ENCODE assay signal across 25 cellular contexts in the genomic region with DNA sequence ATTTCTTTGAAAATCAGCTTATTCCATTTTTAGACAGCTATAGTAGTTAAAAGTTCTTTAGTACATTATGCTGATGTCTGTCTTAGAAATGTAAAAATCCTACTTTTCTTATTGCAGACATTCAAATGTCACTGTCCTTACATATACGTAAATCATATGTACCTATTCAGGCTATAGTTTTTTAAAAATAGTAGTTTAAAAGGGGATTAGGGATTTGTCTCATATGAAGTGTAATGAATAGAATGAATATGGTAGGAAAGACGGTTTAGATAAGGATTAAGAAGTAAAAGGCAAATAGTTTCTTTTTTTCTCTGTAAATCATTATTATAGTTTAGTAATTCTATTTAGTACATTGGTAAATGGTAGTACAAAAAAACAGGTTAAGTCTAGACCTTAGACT. TPM values are rescaled to one million over a fixed set of nuclear protein-coding genes. Genes with fewer than 3 reads are reported as not detected.
DNase-seq lines count a peak whose midpoint lies in the region; ATAC-seq, FAIRE-seq and TF ChIP-seq lines count a peak whose summit lies in the region.
"Had no signal": no experiment of that assay in that cellular context is flagged by ENCODE, and none has a peak within 500 bp of the region (broad histone marks: within the 10 kb centered on the region; RNA-seq: fewer than 3 reads in every experiment).

No MANE protein-coding gene starts in this region.

- no peak overlapping the region for H3K27ac Mint-ChIP-seq in GM23338
- H3K27ac Mint-ChIP-seq: CD4-positive, alpha-beta T cell had no signal

- H3K79me2 ChIP-seq in GM23338 (replicated peaks; ENCODE audit: insufficient read depth) = peaks cover 100% of the 10 kb centered on the region

- H3K27me3 ChIP-seq in GM23338 (ENCODE audit: insufficient read depth) = no peaks in the 10 kb centered on the region
- no peaks in the 10 kb centered on the region for H3K27me3 ChIP-seq in WERI-Rb-1 (ENCODE audit: insufficient read depth, low read depth, severe bottlenecking)
- H3K27me3 ChIP-seq in skeletal muscle satellite cell (ENCODE audit: control insufficient read depth, insufficient read depth, low read length) = no peaks in the 10 kb centered on the region

- no peak overlapping the region for H3K4me3 Mint-ChIP-seq in GM23338
- H3K4me3 Mint-ChIP-seq: CD4-positive, alpha-beta T cell had no signal

- H3K27ac ChIP-seq in GM23338 (ENCODE audit: low read depth) (no peak overlapping the region), WERI-Rb-1 (peak overlapping the region; percentile 40)
- H3K27ac ChIP-seq: A549, PC-9, RWPE1 had no signal

- H3K4me3 ChIP-seq in GM23338 (no peak overlapping the region), WERI-Rb-1 (ENCODE audit: low read depth, low read length) (peak overlapping the region; percentile 8), skeletal muscle satellite cell (ENCODE audit: low read length) (no peak overlapping the region)
- H3K4me3 ChIP-seq: A549, PC-9 had no signal

- peaks cover 6% of the 10 kb centered on the region; the same call in 1 of the 2 replicates for H4K20me1 ChIP-seq in GM23338 (replicated peaks; ENCODE audit: insufficient read depth)

- peaks cover 54% of the 10 kb centered on the region for H3K4me1 Mint-ChIP-seq in GM23338

- no peak overlapping the region for H2AFZ ChIP-seq in GM23338
- H2AFZ ChIP-seq: PC-9 had no signal

- peaks cover 19% of the 10 kb centered on the region for H3K36me3 Mint-ChIP-seq in GM23338 (ENCODE audit: low read depth)

- peaks cover 33% of the 10 kb centered on the region for H3K4me1 ChIP-seq in GM23338 (ENCODE audit: insufficient read depth)
- H3K4me1 ChIP-seq in skeletal muscle satellite cell (ENCODE audit: control insufficient read depth, insufficient read depth, low read length) = peaks cover 47% of the 10 kb centered on the region

- DNase-seq in GM23338 (ENCODE audit: low spot score) (no peak), WERI-Rb-1 (no peak), frontal cortex (ENCODE audit: low spot score in 2 of 2) (no peak), hippocampal formation (lab: John Stamatoyannopoulos, UW) (no peak)
- DNase-seq in NK-92 treated with Interleukin-12 subunit alpha and Interleukin-12 subunit beta, amount 100 ng/mL, for 24 hours (lab: John Stamatoyannopoulos, UW) = no peak
- no peak for DNase-seq in stimulated activated CD4-positive, alpha-beta T cell treated with anti-CD3 and anti-CD28 coated beads, Interleukin-4, amount 100 ng/mL, for 4 hours
- DNase-seq: Caco-2; CD4-positive, alpha-beta T cell; DMS153; GF-D8; GOT3; KBM-7; MV-4-11; NCI-H1694 treated with DMSO at 0.1 percent for 48 hours; NCI-H2107; NCI-H2227 treated with DMSO at 0.1 percent for 48 hours; NCI-H524; PC-9; SIG-M5 had no signal

- H3F3A ChIP-seq in GM23338 (replicated peaks; ENCODE audit: low read depth) = no peaks in the 10 kb centered on the region

- H3K4me2 ChIP-seq in GM23338 (0 out of 2 replicates have a peak overlapping the region, but pooled peaks have one; percentile 8), skeletal muscle satellite cell (ENCODE audit: low read length) (peak overlapping the region; percentile 56)
- H3K4me2 ChIP-seq: A549, PC-9 had no signal

- no peaks in the 10 kb centered on the region for H3K36me3 ChIP-seq in GM23338 (ENCODE audit: insufficient read depth)
- H3K36me3 ChIP-seq in WERI-Rb-1 = peaks cover 21% of the 10 kb centered on the region
- H3K36me3 ChIP-seq in skeletal muscle satellite cell (ENCODE audit: insufficient read depth, low read length) = no peaks in the 10 kb centered on the region

- H3K9me3 ChIP-seq in WERI-Rb-1 (ENCODE audit: severe bottlenecking) (peaks cover 1% of the 10 kb centered on the region), skeletal muscle satellite cell (replicated peaks; ENCODE audit: low read length) (no peaks in the 10 kb centered on the region)
- H3K9me3 ChIP-seq: A549, Caco-2 had no signal

- H3K9me3 Mint-ChIP-seq in GM23338 = no peaks in the 10 kb centered on the region; the same call in 2 of the 3 replicates
- H3K9me3 Mint-ChIP-seq: CD4-positive, alpha-beta T cell had no signal

- TF ChIP-seq CTCF in GM23338 (conservative IDR thresholded peaks at IDR 0.05; ENCODE audit: low read depth in 2 of 2) (no peak), WERI-Rb-1 (IDR thresholded peaks at IDR 0.05; ENCODE audit: low read depth, low read length) (no peak)

- peak; percentile 63 for FAIRE-seq in frontal cortex (lab: Jason Lieb, UNC)
- FAIRE-seq: A549, HepG2 had no signal

- ATAC-seq in GM23338 = no peak
- no peak for ATAC-seq in activated CD4-positive, CD25-positive, alpha-beta regulatory T cell treated with anti-CD3 and anti-CD28 coated beads, Interleukin-2, amount 50 U/mL, for 24 hours
- ATAC-seq: A549, HCT116, HepG2 had no signal

- H3K27me3 Mint-ChIP-seq in GM23338 (ENCODE audit: insufficient read depth, low read depth, poor library complexity) = peaks cover 3% of the 10 kb centered on the region
- H3K27me3 Mint-ChIP-seq: CD4-positive, alpha-beta T cell had no signal

- no peaks in the 10 kb centered on the region for H3K9me2 ChIP-seq in GM23338 (ENCODE audit: insufficient read depth)

- H3K9ac ChIP-seq in skeletal muscle satellite cell (ENCODE audit: low read depth, low read length) = peak overlapping the region; percentile 61

TF ChIP-seq in GM23338, 12 proteins besides CTCF, POLR2A, EP300 and RAD21 (continues in another document):
- TF ChIP-seq CREB1 (CRISPR knock-in tag; IDR thresholded peaks at IDR 0.05; ENCODE audit: low read depth) (no peak), ZNF331 (CRISPR knock-in tag; IDR thresholded peaks at IDR 0.05; ENCODE audit: low read depth) (no peak), POLR2AphosphoS5 (IDR thresholded peaks at IDR 0.05; ENCODE audit: low read depth) (no peak), EZH2 (IDR thresholded peaks at IDR 0.05; ENCODE audit: low read depth, unreplicated experiment) (no peak)
- TF ChIP-seq, protein P1, sequence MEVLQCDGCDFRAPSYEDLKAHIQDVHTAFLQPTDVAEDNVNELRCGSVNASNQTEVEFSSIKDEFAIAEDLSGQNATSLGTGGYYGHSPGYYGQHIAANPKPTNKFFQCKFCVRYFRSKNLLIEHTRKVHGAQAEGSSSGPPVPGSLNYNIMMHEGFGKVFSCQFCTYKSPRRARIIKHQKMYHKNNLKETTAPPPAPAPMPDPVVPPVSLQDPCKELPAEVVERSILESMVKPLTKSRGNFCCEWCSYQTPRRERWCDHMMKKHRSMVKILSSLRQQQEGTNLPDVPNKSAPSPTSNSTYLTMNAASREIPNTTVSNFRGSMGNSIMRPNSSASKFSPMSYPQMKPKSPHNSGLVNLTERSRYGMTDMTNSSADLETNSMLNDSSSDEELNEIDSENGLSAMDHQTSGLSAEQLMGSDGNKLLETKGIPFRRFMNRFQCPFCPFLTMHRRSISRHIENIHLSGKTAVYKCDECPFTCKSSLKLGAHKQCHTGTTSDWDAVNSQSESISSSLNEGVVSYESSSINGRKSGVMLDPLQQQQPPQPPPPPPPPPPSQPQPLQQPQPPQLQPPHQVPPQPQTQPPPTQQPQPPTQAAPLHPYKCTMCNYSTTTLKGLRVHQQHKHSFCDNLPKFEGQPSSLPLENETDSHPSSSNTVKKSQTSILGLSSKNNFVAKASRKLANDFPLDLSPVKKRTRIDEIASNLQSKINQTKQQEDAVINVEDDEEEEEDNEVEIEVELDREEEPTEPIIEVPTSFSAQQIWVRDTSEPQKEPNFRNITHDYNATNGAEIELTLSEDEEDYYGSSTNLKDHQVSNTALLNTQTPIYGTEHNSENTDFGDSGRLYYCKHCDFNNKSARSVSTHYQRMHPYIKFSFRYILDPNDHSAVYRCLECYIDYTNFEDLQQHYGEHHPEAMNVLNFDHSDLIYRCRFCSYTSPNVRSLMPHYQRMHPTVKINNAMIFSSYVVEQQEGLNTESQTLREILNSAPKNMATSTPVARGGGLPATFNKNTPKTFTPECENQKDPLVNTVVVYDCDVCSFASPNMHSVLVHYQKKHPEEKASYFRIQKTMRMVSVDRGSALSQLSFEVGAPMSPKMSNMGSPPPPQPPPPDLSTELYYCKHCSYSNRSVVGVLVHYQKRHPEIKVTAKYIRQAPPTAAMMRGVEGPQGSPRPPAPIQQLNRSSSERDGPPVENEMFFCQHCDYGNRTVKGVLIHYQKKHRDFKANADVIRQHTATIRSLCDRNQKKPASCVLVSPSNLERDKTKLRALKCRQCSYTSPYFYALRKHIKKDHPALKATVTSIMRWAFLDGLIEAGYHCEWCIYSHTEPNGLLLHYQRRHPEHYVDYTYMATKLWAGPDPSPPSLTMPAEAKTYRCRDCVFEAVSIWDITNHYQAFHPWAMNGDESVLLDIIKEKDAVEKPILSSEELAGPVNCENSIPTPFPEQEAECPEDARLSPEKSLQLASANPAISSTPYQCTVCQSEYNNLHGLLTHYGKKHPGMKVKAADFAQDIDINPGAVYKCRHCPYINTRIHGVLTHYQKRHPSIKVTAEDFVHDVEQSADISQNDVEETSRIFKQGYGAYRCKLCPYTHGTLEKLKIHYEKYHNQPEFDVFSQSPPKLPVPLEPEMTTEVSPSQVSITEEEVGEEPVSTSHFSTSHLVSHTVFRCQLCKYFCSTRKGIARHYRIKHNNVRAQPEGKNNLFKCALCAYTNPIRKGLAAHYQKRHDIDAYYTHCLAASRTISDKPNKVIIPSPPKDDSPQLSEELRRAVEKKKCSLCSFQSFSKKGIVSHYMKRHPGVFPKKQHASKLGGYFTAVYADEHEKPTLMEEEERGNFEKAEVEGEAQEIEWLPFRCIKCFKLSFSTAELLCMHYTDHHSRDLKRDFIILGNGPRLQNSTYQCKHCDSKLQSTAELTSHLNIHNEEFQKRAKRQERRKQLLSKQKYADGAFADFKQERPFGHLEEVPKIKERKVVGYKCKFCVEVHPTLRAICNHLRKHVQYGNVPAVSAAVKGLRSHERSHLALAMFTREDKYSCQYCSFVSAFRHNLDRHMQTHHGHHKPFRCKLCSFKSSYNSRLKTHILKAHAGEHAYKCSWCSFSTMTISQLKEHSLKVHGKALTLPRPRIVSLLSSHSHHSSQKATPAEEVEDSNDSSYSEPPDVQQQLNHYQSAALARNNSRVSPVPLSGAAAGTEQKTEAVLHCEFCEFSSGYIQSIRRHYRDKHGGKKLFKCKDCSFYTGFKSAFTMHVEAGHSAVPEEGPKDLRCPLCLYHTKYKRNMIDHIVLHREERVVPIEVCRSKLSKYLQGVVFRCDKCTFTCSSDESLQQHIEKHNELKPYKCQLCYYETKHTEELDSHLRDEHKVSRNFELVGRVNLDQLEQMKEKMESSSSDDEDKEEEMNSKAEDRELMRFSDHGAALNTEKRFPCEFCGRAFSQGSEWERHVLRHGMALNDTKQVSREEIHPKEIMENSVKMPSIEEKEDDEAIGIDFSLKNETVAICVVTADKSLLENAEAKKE (CRISPR knock-in tag; IDR thresholded peaks at IDR 0.05) = no peak

RNA-seq across cellular contexts. Expression of a gene that starts 7.4 kb away (rescaled TPM):
- 38.5 and 44.8 TPM in 2 replicates for total RNA-seq in GM23338 (2014; rRNA removed; shearing (Covaris generic))
- 15.8 and 19.0 TPM in 2 replicates for polyA plus RNA-seq in GM23338 (2016; fragmentation: Nextera tagmentation; extraction: Ambion mirVana)
- total RNA-seq in frontal cortex = 63.6 TPM
- 53.5 and 73.6 TPM in 2 replicates for total RNA-seq in skeletal muscle satellite cell (2012; rRNA removed)
